ENCODE assay signal across 24 cellular contexts in the genomic region with DNA sequence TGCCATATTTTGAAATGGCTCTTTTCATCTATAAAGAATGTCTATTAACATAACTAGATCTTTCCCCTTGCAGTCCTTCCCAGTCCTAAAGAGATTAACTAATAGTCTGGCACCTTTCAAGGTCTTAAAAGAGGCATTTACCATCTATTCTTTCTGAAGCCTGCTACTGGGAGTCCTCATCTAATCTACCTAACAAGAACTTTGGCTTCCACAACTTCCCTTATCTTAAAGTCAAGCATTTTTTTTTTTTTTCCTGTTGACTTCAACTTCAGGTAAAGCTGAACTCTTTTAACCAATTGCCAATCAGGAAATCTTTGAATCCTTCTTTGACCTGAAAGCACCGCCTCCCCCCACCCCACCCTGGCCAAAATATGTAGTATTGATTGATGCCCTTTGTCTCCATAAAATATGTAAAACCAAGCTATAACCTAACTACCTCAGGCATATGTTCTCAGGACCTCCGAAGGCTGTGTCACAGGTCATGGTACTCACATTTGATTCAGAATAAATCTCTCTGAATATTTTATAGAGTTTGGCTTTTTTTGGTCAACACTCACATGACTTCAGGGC.
DNase-seq lines count a peak whose midpoint lies in the region; ATAC-seq and TF ChIP-seq lines count a peak whose summit lies in the region.
"Had no signal": no experiment of that assay in that cellular context is flagged by ENCODE, and none has a peak within 500 bp of the region (broad histone marks: within the 10 kb centered on the region; RNA-seq: fewer than 3 reads in every experiment).

No MANE protein-coding gene starts in this region.

- DNase-seq in left ventricle myocardium inferior (no peak), heart left ventricle (no peak), body of pancreas (no peak), mucosa of descending colon (no peak), thyroid gland (no peak), glomerular visceral epithelial cell (ENCODE audit: extremely low spot score) (no peak)
- DNase-seq: ACHN; CD4-positive, alpha-beta memory T cell; COR-L47; DMS79 treated with DMSO at 0.1 percent for 48 hours; GF-D8; KG1; MG63; NCI-H2029 treated with DMSO at 0.1 percent for 48 hours; NCI-H446 treated with DMSO at 0.1 percent for 48 hours; NCI-H526; NCI-H82; NK-92 treated with Interleukin-12 subunit alpha and Interleukin-12 subunit beta, amount 100 ng/mL, for 24 hours; PC-3 had no signal

- no peaks in the 10 kb centered on the region for H3K36me3 ChIP-seq in left ventricle myocardium inferior
- no peaks in the 10 kb centered on the region for H3K36me3 ChIP-seq in heart left ventricle
- no peaks in the 10 kb centered on the region for H3K36me3 ChIP-seq in body of pancreas (replicated peaks in 1 of 2; ENCODE audit: insufficient read depth in 1 of 2, low read depth in 2 of 2)
- H3K36me3 ChIP-seq in mucosa of descending colon (ENCODE audit: low read depth), result no peaks in the 10 kb centered on the region
- H3K36me3 ChIP-seq in thyroid gland, result no peaks in the 10 kb centered on the region
- H3K36me3 ChIP-seq: BLaER1, MG63 had no signal

- peak overlapping the region; percentile 45 for H3K27ac ChIP-seq in left ventricle myocardium inferior (replicated peaks)
- peak overlapping the region in 4 of 12 donors; percentile 2 to 41 (median 8) for H3K27ac ChIP-seq in heart left ventricle
- peak overlapping the region in 3 of 4 donors; percentile 3 to 79 (median 57) for H3K27ac ChIP-seq in body of pancreas
- H3K27ac ChIP-seq in thyroid gland, result peak overlapping the region in 2 of 3 donors; percentile 27 to 37
- H3K27ac ChIP-seq: 22Rv1, BLaER1 had no signal

- ATAC-seq in heart left ventricle (no peak), body of pancreas (peak; percentile 79), mucosa of descending colon (peak; percentile 8), HG03280 (IDR thresholded peaks at IDR 0.05; ENCODE audit: unreplicated experiment) (no peak), HG02588 (IDR thresholded peaks at IDR 0.05; ENCODE audit: unreplicated experiment) (no peak)
- ATAC-seq: Right ventricle myocardium inferior had no signal

- TF ChIP-seq CTCF in left ventricle myocardium inferior (IDR thresholded peaks at IDR 0.05; ENCODE audit: borderline replicate concordance) (no peak), heart left ventricle (IDR thresholded peaks at IDR 0.05) (no peak), body of pancreas (IDR thresholded peaks at IDR 0.05) (no peak), mucosa of descending colon (IDR thresholded peaks at IDR 0.05) (no peak), thyroid gland (IDR thresholded peaks at IDR 0.05) (no peak)

- H3K4me3 ChIP-seq in left ventricle myocardium inferior (no peak overlapping the region), heart left ventricle (no peak overlapping the region), body of pancreas (no peak overlapping the region), mucosa of descending colon (no peak overlapping the region), thyroid gland (replicated peaks in 1 of 3) (no peak overlapping the region)
- H3K4me3 ChIP-seq: BLaER1, MG63 had no signal

- peaks cover 11% of the 10 kb centered on the region for H3K9me3 ChIP-seq in left ventricle myocardium inferior (replicated peaks)
- H3K9me3 ChIP-seq in heart left ventricle, result peaks cover 0 to 11% (median 0%) of the 10 kb centered on the region in 12 donors
- no peaks in the 10 kb centered on the region for H3K9me3 ChIP-seq in body of pancreas
- H3K9me3 ChIP-seq in mucosa of descending colon, result peaks cover 2% of the 10 kb centered on the region
- no peaks in the 10 kb centered on the region for H3K9me3 ChIP-seq in thyroid gland
- H3K9me3 ChIP-seq: MG63 had no signal

- WGBS in heart left ventricle, 4 donors, result 85 to 94% (median 90%) methylated on average over 2 of the region's 2 CpGs
- WGBS in body of pancreas, 2 donors, result 23 to 45% methylated on average over 2 of the region's 2 CpGs
- 88 to 89% methylated on average over 2 of the region's 2 CpGs for WGBS in thyroid gland, 2 donors

- peaks cover 66% of the 10 kb centered on the region for H3K4me1 ChIP-seq in left ventricle myocardium inferior
- peaks cover 0 to 44% (median 16%) of the 10 kb centered on the region in 12 donors for H3K4me1 ChIP-seq in heart left ventricle
- peaks cover 57% of the 10 kb centered on the region for H3K4me1 ChIP-seq in body of pancreas
- peaks cover 7% of the 10 kb centered on the region for H3K4me1 ChIP-seq in mucosa of descending colon (ENCODE audit: low read depth)
- peaks cover 34 to 51% of the 10 kb centered on the region in 2 donors for H3K4me1 ChIP-seq in thyroid gland
- H3K4me1 ChIP-seq: BLaER1 had no signal

- TF ChIP-seq POLR2A in heart left ventricle (IDR thresholded peaks at IDR 0.05) (no peak), body of pancreas (IDR thresholded peaks at IDR 0.05) (no peak), thyroid gland (IDR thresholded peaks at IDR 0.05) (no peak)

- H3K27me3 ChIP-seq in left ventricle myocardium inferior (ENCODE audit: low read depth) (no peaks in the 10 kb centered on the region), heart left ventricle (no peaks in the 10 kb centered on the region), body of pancreas (no peaks in the 10 kb centered on the region), thyroid gland (no peaks in the 10 kb centered on the region)
- H3K27me3 ChIP-seq: BLaER1, MG63 had no signal

- intact Hi-C loops in left ventricle myocardium inferior (cut with micrococcal nuclease), result no loop called here
- intact Hi-C loops in heart left ventricle (cut with DNase I), result no loop called here
- intact Hi-C loops in body of pancreas (cut with DNase I), result no loop called here
- intact Hi-C loops in mucosa of descending colon (cut with DNase I, micrococcal nuclease), result no loop called here
- intact Hi-C loops in thyroid gland (cut with DNase I), result no loop called here

Comparison
In these comparisons a context has a peak if more than half of its experiments do, and no peak if none do; other contexts are left out.
1. ATAC-seq: peak in body of pancreas (single experiment) and mucosa of descending colon (single experiment); none in heart left ventricle (0 of 4), HG03280 (single experiment) and HG02588 (single experiment).